ENCODE assay signal across 16 cellular contexts in genomic region chr1:6224733-6225132, GRCh38. TPM values are rescaled to one million over a fixed set of nuclear protein-coding genes. Genes with fewer than 3 reads are reported as not detected.
DNase-seq lines count a peak whose midpoint lies in the region; ATAC-seq and TF ChIP-seq lines count a peak whose summit lies in the region.
"Had no signal": no experiment of that assay in that cellular context is flagged by ENCODE, and none has a peak within 500 bp of the region (broad histone marks: within the 10 kb centered on the region; RNA-seq: fewer than 3 reads in every experiment).

No MANE protein-coding gene starts in this region.

- peaks cover 19% of the 10 kb centered on the region for H3F3A ChIP-seq in PC-3 (ENCODE audit: low read length, unreplicated experiment)

- H4K20me1 ChIP-seq in PC-3 (ENCODE audit: low read length) = 0 out of 2 replicates have a peak, but pooled peaks cover 12% of the 10 kb centered on the region

- H3K79me2 ChIP-seq in PC-3 (ENCODE audit: low read length) = peaks cover 42% of the 10 kb centered on the region; the same call in 1 of the 2 replicates

- H3K4me3 Mint-ChIP-seq in chondrocyte (ENCODE audit: unreplicated experiment) = no peak overlapping the region
- H3K4me3 Mint-ChIP-seq: CD14-positive monocyte had no signal

- ATAC-seq in PC-3 = no peak
- ATAC-seq in HG03097 (IDR thresholded peaks at IDR 0.05; ENCODE audit: low FRiP score, unreplicated experiment) = no peak
- no peak for ATAC-seq in foreskin keratinocyte

- H3K27me3 ChIP-seq in right atrium auricular region (no peaks in the 10 kb centered on the region), PC-3 (ENCODE audit: low read length) (no peaks in the 10 kb centered on the region), foreskin keratinocyte (no peaks in the 10 kb centered on the region)

- CTCF ChIA-PET in PC-3 (lab: Charles Lee) = no interaction called here

- no peaks in the 10 kb centered on the region for H3K9me3 ChIP-seq in right atrium auricular region
- no peaks in the 10 kb centered on the region for H3K9me3 ChIP-seq in PC-3 (ENCODE audit: low read length)
- H3K9me3 ChIP-seq: A549, SK-N-SH had no signal

- H3K36me3 ChIP-seq in right atrium auricular region = peaks cover 59% of the 10 kb centered on the region
- H3K36me3 ChIP-seq in PC-3 (ENCODE audit: low read depth, low read length) = peaks cover 60% of the 10 kb centered on the region

- no peak overlapping the region for H3K9ac ChIP-seq in PC-3 (ENCODE audit: low read length)
- H3K9ac ChIP-seq: SK-N-SH had no signal

- no peak overlapping the region for H3K4me2 ChIP-seq in PC-3 (ENCODE audit: low read length)
- H3K4me2 ChIP-seq: A549, SK-N-SH had no signal

- H3K27ac ChIP-seq in right atrium auricular region (peak overlapping the region; percentile 65 to 80), PC-3 (ENCODE audit: low read length) (no peak overlapping the region), foreskin keratinocyte (no peak overlapping the region)
- H3K27ac ChIP-seq: A549 had no signal

- TF ChIP-seq CTCF in right atrium auricular region (IDR thresholded peaks at IDR 0.05) (no peak), PC-3 (conservative IDR thresholded peaks at IDR 0.05; ENCODE audit: low read depth, low read length) (0 out of 2 replicates have a peak, but pooled peaks have one; percentile 10), chondrocyte (IDR thresholded peaks at IDR 0.05) (no peak), foreskin keratinocyte (conservative IDR thresholded peaks at IDR 0.05) (no peak)

- H3K36me3 Mint-ChIP-seq in chondrocyte (ENCODE audit: low read depth) = peaks cover 20% of the 10 kb centered on the region

- no peaks in the 10 kb centered on the region for H3K27me3 Mint-ChIP-seq in chondrocyte (ENCODE audit: low read depth)

- intact Hi-C loops in cardiac septum (cut with DNase I) = no loop called here
- intact Hi-C loops in PC-3 (cut with micrococcal nuclease) = no loop called here
- intact Hi-C loops in head of caudate nucleus (cut with DNase I) = no loop called here

- no peak overlapping the region for H2AFZ ChIP-seq in PC-3 (ENCODE audit: low read length)

- H3K9me3 Mint-ChIP-seq in chondrocyte (ENCODE audit: low read depth) = no peaks in the 10 kb centered on the region
- H3K9me3 Mint-ChIP-seq: CD14-positive monocyte had no signal

- H3K4me1 ChIP-seq in right atrium auricular region = peaks cover 0 to 41% of the 10 kb centered on the region in 2 donors
- H3K4me1 ChIP-seq in PC-3 (ENCODE audit: insufficient read depth, low read length) = peaks cover 54% of the 10 kb centered on the region
- H3K4me1 ChIP-seq in foreskin keratinocyte = peaks cover 14% of the 10 kb centered on the region

- peaks cover 17% of the 10 kb centered on the region for H3K4me1 Mint-ChIP-seq in chondrocyte (ENCODE audit: low read depth)
- H3K4me1 Mint-ChIP-seq: CD14-positive monocyte had no signal

- BruUV-seq in PC-3 (replicated peaks; lab: Mats Ljungman, UMichigan) = no TSS peak

- no peaks in the 10 kb centered on the region for H3K9me2 ChIP-seq in PC-3 (replicated peaks; ENCODE audit: low read length)
- H3K9me2 ChIP-seq: SK-N-SH had no signal

- peak overlapping the region; percentile 22 for H3K27ac Mint-ChIP-seq in chondrocyte (ENCODE audit: unreplicated experiment)

- H3K4me3 ChIP-seq in right atrium auricular region = no peak overlapping the region
- H3K4me3 ChIP-seq in PC-3 (ENCODE audit: low read length) = no peak overlapping the region
- H3K4me3 ChIP-seq: A549 had no signal

- DNase-seq in right atrium auricular region (ENCODE audit: low spot score) (no peak), cardiac septum (ENCODE audit: low spot score) (no peak), PC-3 (peak; percentile 42), chondrocyte (ENCODE audit: low spot score) (no peak), head of caudate nucleus (no peak), occipital lobe (lab: John Stamatoyannopoulos, UW) (no peak), foreskin keratinocyte (no peak)
- DNase-seq: DMS79 treated with DMSO at 0.1 percent for 48 hours, Kasumi-1, NCI-H1417 treated with DMSO at 0.1 percent for 48 hours, NCI-H2029 treated with DMSO at 0.1 percent for 48 hours, NCI-H510A treated with DMSO at 0.1 percent for 48 hours, SK-N-SH had no signal

- POLR2A ChIA-PET in PC-3 (lab: Charles Lee; ENCODE audit: unreplicated experiment) = no interaction called here

RNA-seq across cellular contexts. Expression of gene ICMT, which starts 11.0 kb away (rescaled TPM):
- total RNA-seq in right atrium auricular region (10 to 100 TPM; 71.4 to 74.4 TPM), cardiac septum (71.2 TPM), PC-3 (2014; rRNA removed) (210 and 215 TPM in 2 replicates), chondrocyte (72.7 to 94.2 TPM (median 73.1 TPM) in 3 replicates), occipital lobe (21.7 TPM), foreskin keratinocyte (70.0 and 91.0 TPM in 2 replicates)
- polyA plus RNA-seq in foreskin keratinocyte = 37.8 and 53.7 TPM in 2 replicates

RNA-seq across cellular contexts. Expression of gene RNF207, which starts 18.8 kb away (rescaled TPM):
- total RNA-seq in right atrium auricular region = 10 to 100 TPM; 28.9 to 53.0 TPM
- total RNA-seq in cardiac septum = 91.0 TPM
- total RNA-seq in PC-3 (2014; rRNA removed) = 95.4 and 128 TPM in 2 replicates
- 15.6 to 19.9 TPM (median 17.9 TPM) in 3 replicates for total RNA-seq in chondrocyte
- total RNA-seq in occipital lobe = 8.7 TPM
- total RNA-seq in foreskin keratinocyte = 7.1 and 7.7 TPM in 2 replicates
- polyA plus RNA-seq in foreskin keratinocyte = 3.0 and 3.1 TPM in 2 replicates

RNA-seq across cellular contexts. Expression of gene HES3, which starts 19.2 kb away (rescaled TPM):
- total RNA-seq in right atrium auricular region (not detected), cardiac septum (not detected), PC-3 (2014; rRNA removed) (not detected in 2 replicates), chondrocyte (not detected in 3 replicates), occipital lobe (not detected), foreskin keratinocyte (not detected in 2 replicates)
- polyA plus RNA-seq in foreskin keratinocyte = not detected in 2 replicates
- polyA plus RNA-seq: A549, CD14-positive monocyte, SK-N-SH had no signal

RNA-seq across cellular contexts. Expression of gene RPL22, which starts 25.3 kb away (rescaled TPM):
- total RNA-seq in right atrium auricular region (100 to 1,000 TPM in 1 of 2 donors, 10 to 100 TPM in 1; 75.4 to 115 TPM), cardiac septum (205 TPM), PC-3 (2014; rRNA removed) (283 and 297 TPM in 2 replicates), chondrocyte (208 to 243 TPM (median 220 TPM) in 3 replicates), occipital lobe (371 TPM), foreskin keratinocyte (337 and 358 TPM in 2 replicates)
- polyA plus RNA-seq in foreskin keratinocyte = 682 and 724 TPM in 2 replicates

RNA-seq across cellular contexts. Expression of gene GPR153, which starts 36.2 kb away (rescaled TPM):
- total RNA-seq in right atrium auricular region (10 to 100 TPM in 1 of 2 donors, 1 to 10 TPM in 1; 7.6 to 17.4 TPM), cardiac septum (7.0 TPM), PC-3 (2014; rRNA removed) (98.7 and 113 TPM in 2 replicates), chondrocyte (4.2 to 5.8 TPM (median 4.4 TPM) in 3 replicates), occipital lobe (25.3 TPM), foreskin keratinocyte (7.5 and 7.9 TPM in 2 replicates)
- 6.8 TPM in 2 replicates for polyA plus RNA-seq in foreskin keratinocyte

Comparison
In these comparisons a context has a peak if more than half of its experiments do, and no peak if none do; other contexts are left out.
1. H3K27ac ChIP-seq: peak in right atrium auricular region (2 of 2); none in PC-3 (single experiment) and foreskin keratinocyte (single experiment).